In the genomic region with DNA sequence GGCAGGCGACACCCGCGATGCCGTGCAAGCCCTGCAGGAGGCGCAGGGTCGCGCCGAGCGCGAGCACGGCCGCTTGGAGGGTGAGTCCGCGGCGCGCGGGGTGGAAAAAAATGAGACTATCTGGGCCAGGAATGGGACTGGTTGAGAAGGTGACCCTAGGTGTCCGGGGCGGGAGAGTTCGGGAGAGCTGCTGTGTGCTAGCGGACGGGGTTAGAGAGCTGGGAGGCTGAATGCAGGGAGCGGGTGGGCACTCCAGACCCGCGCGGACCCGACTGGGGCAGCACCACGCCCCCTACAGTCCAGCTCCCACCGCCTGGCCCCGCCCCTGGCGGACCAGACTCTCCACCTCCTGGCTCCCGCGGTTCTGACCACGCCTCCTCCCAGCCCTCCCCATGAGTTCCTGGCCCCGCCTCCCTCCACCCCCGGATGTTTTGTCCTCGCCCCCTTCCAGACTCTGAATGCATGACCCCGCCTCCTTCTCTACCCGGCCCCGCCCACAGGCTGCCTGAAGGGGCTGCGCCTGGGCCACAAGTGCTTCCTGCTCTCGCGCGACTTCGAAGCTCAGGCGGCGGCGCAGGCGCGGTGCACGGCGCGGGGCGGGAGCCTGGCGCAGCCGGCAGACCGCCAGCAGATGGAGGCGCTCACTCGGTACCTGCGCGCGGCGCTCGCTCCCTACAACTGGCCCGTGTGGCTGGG, we compare ENCODE assay signal across 8 cellular contexts. TPM values are rescaled to one million over a fixed set of nuclear protein-coding genes. Genes with fewer than 3 reads are reported as not detected.
DNase-seq lines count a peak whose midpoint lies in the region; ATAC-seq, FAIRE-seq and TF ChIP-seq lines count a peak whose summit lies in the region.

No MANE protein-coding gene starts in this region.

- ATAC-seq in GM19463 (IDR thresholded peaks at IDR 0.05; ENCODE audit: unreplicated experiment) = peak; percentile 72
- peak; percentile 90 for ATAC-seq in activated T-helper 17 cell treated with anti-CD3 and anti-CD28 coated beads, Interleukin-2, amount 50 U/mL, for 72 hours (replicated peaks)
- peak; percentile 75 to 80 for ATAC-seq in naive thymus-derived CD8-positive, alpha-beta T cell
- ATAC-seq in stimulated activated memory B cell treated with anti-CD40 and anti-IgM and Interleukin-4, amounts not matched to agents 10 μg/mL and 1 μg/mL and 100 μg/mL, for 72 hours = peak; percentile 87

- peaks cover 40 to 77% (median 72%) of the 10 kb centered on the region in 3 donors for H3K27me3 Mint-ChIP-seq in CD14-positive monocyte (ENCODE audit: low read depth in 3 of 3)
- H3K27me3 Mint-ChIP-seq in activated T-helper 17 cell treated with anti-CD3 and anti-CD28 coated beads, Interleukin-2, amount 50 U/mL, for 72 hours = peaks cover 57% of the 10 kb centered on the region
- peaks cover 4 to 25% (median 10%) of the 10 kb centered on the region in 5 donors for H3K27me3 Mint-ChIP-seq in naive thymus-derived CD8-positive, alpha-beta T cell
- peaks cover 97% of the 10 kb centered on the region for H3K27me3 Mint-ChIP-seq in stimulated activated memory B cell treated with anti-CD40 and anti-IgM and Interleukin-4, amounts not matched to agents 10 μg/mL and 1 μg/mL and 100 μg/mL, for 72 hours

- peaks cover 0 to 30% (median 14%) of the 10 kb centered on the region in 7 donors for H3K9me3 Mint-ChIP-seq in CD14-positive monocyte
- no peaks in the 10 kb centered on the region for H3K9me3 Mint-ChIP-seq in activated T-helper 17 cell treated with anti-CD3 and anti-CD28 coated beads, Interleukin-2, amount 50 U/mL, for 72 hours
- peaks cover 0 to 5% (median 0%) of the 10 kb centered on the region in 9 donors for H3K9me3 Mint-ChIP-seq in naive thymus-derived CD8-positive, alpha-beta T cell
- H3K9me3 Mint-ChIP-seq in stimulated activated memory B cell treated with anti-CD40 and anti-IgM and Interleukin-4, amounts not matched to agents 10 μg/mL and 1 μg/mL and 100 μg/mL, for 72 hours = peaks cover 3% of the 10 kb centered on the region

- intact Hi-C loops in CD14-positive monocyte (cut with micrococcal nuclease) = loop anchor here in 1 of 2 donors (5.0 kb wide), 1 partner anchor 58 kb away; no protein-coding TSS in a partner anchor

- peak; percentile 68 for FAIRE-seq in RCC 7860 (lab: Jason Lieb, UNC)

- H3K4me3 Mint-ChIP-seq in CD14-positive monocyte = peak overlapping the region; percentile 85 to 96
- H3K4me3 Mint-ChIP-seq in activated T-helper 17 cell treated with anti-CD3 and anti-CD28 coated beads, Interleukin-2, amount 50 U/mL, for 72 hours = peak overlapping the region; percentile 55
- H3K4me3 Mint-ChIP-seq in naive thymus-derived CD8-positive, alpha-beta T cell = peak overlapping the region; percentile 87 to 94 (median 90)
- H3K4me3 Mint-ChIP-seq in stimulated activated memory B cell treated with anti-CD40 and anti-IgM and Interleukin-4, amounts not matched to agents 10 μg/mL and 1 μg/mL and 100 μg/mL, for 72 hours = peak overlapping the region; percentile 77

- H3K36me3 Mint-ChIP-seq in CD14-positive monocyte = peaks cover 0 to 8% of the 10 kb centered on the region in 2 donors
- peaks cover 9% of the 10 kb centered on the region for H3K36me3 Mint-ChIP-seq in activated T-helper 17 cell treated with anti-CD3 and anti-CD28 coated beads, Interleukin-2, amount 50 U/mL, for 72 hours (ENCODE audit: low read depth)
- H3K36me3 Mint-ChIP-seq in naive thymus-derived CD8-positive, alpha-beta T cell = peaks cover 0 to 6% (median 0%) of the 10 kb centered on the region in 3 donors
- no peaks in the 10 kb centered on the region for H3K36me3 Mint-ChIP-seq in stimulated activated memory B cell treated with anti-CD40 and anti-IgM and Interleukin-4, amounts not matched to agents 10 μg/mL and 1 μg/mL and 100 μg/mL, for 72 hours

- H3K27ac Mint-ChIP-seq in CD14-positive monocyte = peak overlapping the region; percentile 81 to 96 (median 93)
- no peak overlapping the region for H3K27ac Mint-ChIP-seq in activated T-helper 17 cell treated with anti-CD3 and anti-CD28 coated beads, Interleukin-2, amount 50 U/mL, for 72 hours
- H3K27ac Mint-ChIP-seq in naive thymus-derived CD8-positive, alpha-beta T cell = peak overlapping the region; percentile 35 to 97 (median 93)
- no peak overlapping the region for H3K27ac Mint-ChIP-seq in stimulated activated memory B cell treated with anti-CD40 and anti-IgM and Interleukin-4, amounts not matched to agents 10 μg/mL and 1 μg/mL and 100 μg/mL, for 72 hours

- DNase-seq in CD14-positive monocyte (ENCODE audit: low spot score) = peak; percentile 97
- DNase-seq in HUDEP-2 (lab: John Stamatoyannopoulos, UW; ENCODE audit: unreplicated experiment in 76 of 76) = peak; percentile 88 to 100 (median 100)
- DNase-seq in RCC 7860 (ENCODE audit: low spot score) = peak; percentile 89
- peak; percentile 99 for DNase-seq in fibroblast of mammary gland (ENCODE audit: low read depth)
- DNase-seq in naive thymus-derived CD8-positive, alpha-beta T cell = peak; percentile 91 to 100 (median 99)

- H3K4me1 Mint-ChIP-seq in CD14-positive monocyte = peaks cover 56% of the 10 kb centered on the region
- H3K4me1 Mint-ChIP-seq in activated T-helper 17 cell treated with anti-CD3 and anti-CD28 coated beads, Interleukin-2, amount 50 U/mL, for 72 hours = peaks cover 4% of the 10 kb centered on the region
- peaks cover 33 to 74% (median 61%) of the 10 kb centered on the region in 4 donors for H3K4me1 Mint-ChIP-seq in naive thymus-derived CD8-positive, alpha-beta T cell
- H3K4me1 Mint-ChIP-seq in stimulated activated memory B cell treated with anti-CD40 and anti-IgM and Interleukin-4, amounts not matched to agents 10 μg/mL and 1 μg/mL and 100 μg/mL, for 72 hours = peaks cover 14% of the 10 kb centered on the region

- POLR2A ChIA-PET in naive thymus-derived CD8-positive, alpha-beta T cell (lab: Charles Lee) = interaction anchor here (0.6 to 5.5 kb wide), 16 partner anchors 9 to 1465 kb away, joined by 3 to 43 read pairs (median 5); a partner anchor contains a TSS

- TF ChIP-seq CTCF in CD14-positive monocyte (IDR thresholded peaks at IDR 0.05) (peak; percentile 82), fibroblast of mammary gland (conservative IDR thresholded peaks at IDR 0.05; ENCODE audit: control insufficient read depth, insufficient read depth, low read depth, low read length) (peak; percentile 48)

- peak overlapping the region; percentile 74 for H3K4me3 ChIP-seq in fibroblast of mammary gland (ENCODE audit: control insufficient read depth, low read depth, low read length)

RNA-seq across cellular contexts. Expression of a gene that starts 1.5 kb away (rescaled TPM):
- 10 to 100 TPM in 1 of 2 donors, 1 to 10 TPM in 1; 8.2 to 49.1 TPM for polyA plus RNA-seq in CD14-positive monocyte
- total RNA-seq in activated T-helper 17 cell treated with anti-CD3 and anti-CD28 coated beads, Interleukin-2, amount 50 U/mL, for 72 hours = under 1 TPM; 0.24 to 0.45 TPM
- total RNA-seq in naive thymus-derived CD8-positive, alpha-beta T cell = 10 to 100 TPM; 12.4 to 14.0 TPM
- polyA plus RNA-seq in naive thymus-derived CD8-positive, alpha-beta T cell = 10 to 100 TPM in 2 of 3 donors, 1 to 10 TPM in 1; 9.4 to 15.8 (median 11.1) TPM

RNA-seq across cellular contexts. Expression of a gene that starts 5.1 kb away (rescaled TPM):
- polyA plus RNA-seq in CD14-positive monocyte = not detected
- not detected for total RNA-seq in activated T-helper 17 cell treated with anti-CD3 and anti-CD28 coated beads, Interleukin-2, amount 50 U/mL, for 72 hours
- under 1 TPM; 0.26 to 0.30 TPM for total RNA-seq in naive thymus-derived CD8-positive, alpha-beta T cell
- polyA plus RNA-seq in naive thymus-derived CD8-positive, alpha-beta T cell = under 1 TPM in 2 of 3 donors, not detected in 1; 0.43 to 0.96 TPM

RNA-seq across cellular contexts. Expression of a gene that starts 45.6 kb away (rescaled TPM):
- polyA plus RNA-seq in CD14-positive monocyte = not detected
- not detected for total RNA-seq in activated T-helper 17 cell treated with anti-CD3 and anti-CD28 coated beads, Interleukin-2, amount 50 U/mL, for 72 hours
- not detected for total RNA-seq in naive thymus-derived CD8-positive, alpha-beta T cell
- not detected for polyA plus RNA-seq in naive thymus-derived CD8-positive, alpha-beta T cell

Comparison
In these comparisons a context has a peak if more than half of its experiments do, and no peak if none do; other contexts are left out.
1. Peak in every context shown above with its lines: DNase-seq, ATAC-seq and H3K4me3 ChIP-seq.
2. H3K27ac Mint-ChIP-seq: peak in CD14-positive monocyte (7 of 7) and naive thymus-derived CD8-positive, alpha-beta T cell (10 of 10); none in activated T-helper 17 cell treated with anti-CD3 and anti-CD28 coated beads, Interleukin-2, amount 50 U/mL, for 72 hours (single experiment) and stimulated activated memory B cell treated with anti-CD40 and anti-IgM and Interleukin-4, amounts not matched to agents 10 μg/mL and 1 μg/mL and 100 μg/mL, for 72 hours (single experiment).
3. RNA of a gene that starts 1.5 kb away (total RNA-seq): 12.4 to 14.0 TPM in naive thymus-derived CD8-positive, alpha-beta T cell; 0.24 to 0.45 TPM in activated T-helper 17 cell treated with anti-CD3 and anti-CD28 coated beads, Interleukin-2, amount 50 U/mL, for 72 hours; every median in the first group is over 4 times any median in the second.